ENCODE assay signal across 14 cellular contexts in the genomic region with DNA sequence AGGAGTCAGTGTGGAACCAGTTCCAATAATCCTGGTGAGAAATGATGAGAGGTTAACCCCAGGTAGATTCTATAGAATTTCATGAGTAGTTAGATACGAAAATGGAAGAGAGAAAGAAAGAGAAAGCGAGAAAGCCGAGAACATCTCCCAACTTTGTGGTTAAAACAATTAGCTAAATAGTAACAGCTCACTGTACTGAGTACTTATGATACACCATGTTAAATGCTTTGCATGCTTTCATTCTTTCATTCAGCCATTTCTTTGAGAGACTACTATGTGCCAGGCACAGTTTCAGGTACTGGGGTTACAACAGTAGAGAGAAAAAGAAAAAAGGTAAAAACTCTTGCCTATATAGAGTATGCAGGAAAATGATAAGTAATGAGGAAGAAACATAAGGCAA.
DNase-seq lines count a peak whose midpoint lies in the region; ATAC-seq, FAIRE-seq and TF ChIP-seq lines count a peak whose summit lies in the region.
"Had no signal": no experiment of that assay in that cellular context is flagged by ENCODE, and none has a peak within 500 bp of the region (broad histone marks: within the 10 kb centered on the region; RNA-seq: fewer than 3 reads in every experiment).

No MANE protein-coding gene starts in this region.

- intact Hi-C loops in vagina (cut with DNase I) (no loop called here), HepG2 (cut with micrococcal nuclease; ENCODE audit: unreplicated experiment) (no loop called here)

- H2AFZ ChIP-seq in HepG2 (ENCODE audit: low read length) = no peak overlapping the region

- H3K4me1 ChIP-seq in ectodermal cell (ENCODE audit: control insufficient read depth, insufficient read depth, low read length) (peaks cover 4% of the 10 kb centered on the region), vagina (no peaks in the 10 kb centered on the region), HepG2 (ENCODE audit: insufficient read depth, low read length) (peaks cover 14% of the 10 kb centered on the region)

- ATAC-seq in GM19043 (IDR thresholded peaks at IDR 0.05; ENCODE audit: low read depth, unreplicated experiment) (peak; percentile 98), GM21619 (IDR thresholded peaks at IDR 0.05; ENCODE audit: unreplicated experiment) (peak; percentile 99), HG03097 (IDR thresholded peaks at IDR 0.05; ENCODE audit: low FRiP score, unreplicated experiment) (peak; percentile 97), HepG2 (no peak)
- ATAC-seq: activated CD4-positive, CD25-positive, alpha-beta regulatory T cell treated with anti-CD3 and anti-CD28 coated beads, Interleukin-2, amount 50 U/mL, for 24 hours; K562; mucosa of descending colon had no signal

- TF ChIP-seq CTCF in vagina (IDR thresholded peaks at IDR 0.05) = no peak
- no peak for TF ChIP-seq CTCF in HepG2 (CRISPR knock-in tag; IDR thresholded peaks at IDR 0.05)

- no TSS peak for BruUV-seq in HepG2 (replicated peaks; lab: Mats Ljungman, UMichigan)

- H3K4me2 ChIP-seq in HepG2 (ENCODE audit: low read depth, low read length) = no peak overlapping the region

- in situ Hi-C loops in HepG2 (cut with HindIII; ENCODE audit: extremely low pct_ligation_motif_present, low pct_unique_long_range_greater_than_20kb) = no loop called here

- H4K20me1 ChIP-seq in HepG2 (ENCODE audit: insufficient read depth, low read length) = no peaks in the 10 kb centered on the region

- H3K27ac ChIP-seq in ectodermal cell (ENCODE audit: insufficient read depth, low read depth, low read length, poor library complexity, severe bottlenecking) (peak overlapping the region; percentile 40), vagina (no peak overlapping the region), HepG2 (ENCODE audit: extremely low read length, insufficient read depth, low read length) (no peak overlapping the region)

- no peak for TF ChIP-seq EP300 in HepG2 (IDR thresholded peaks at IDR 0.05; ENCODE audit: low read depth in 2 of 2, low read length in 2 of 2)
- TF ChIP-seq EP300 in HepG2 (CRISPR knock-in tag; IDR thresholded peaks at IDR 0.05; ENCODE audit: borderline replicate concordance) = no peak

- WGBS in ectodermal cell, 2 experiments = 94 to 98% methylated on average over 3 of the region's 3 CpGs
- 56% methylated on average over 3 of the region's 3 CpGs for WGBS in HepG2 (ENCODE audit: low lambda C conversion rate)

- no peak for TF ChIP-seq RAD21 in HepG2 (CRISPR knock-in tag; IDR thresholded peaks at IDR 0.05)

- H3K27me3 ChIP-seq in ectodermal cell (ENCODE audit: control insufficient read depth, insufficient read depth, low read length, poor library complexity, severe bottlenecking) (no peaks in the 10 kb centered on the region), vagina (no peaks in the 10 kb centered on the region), HepG2 (ENCODE audit: control insufficient read depth in 1 of 2, insufficient read depth in 2 of 2, low read length in 2 of 2) (no peaks in the 10 kb centered on the region)

- TF ChIP-seq POLR2A in vagina (IDR thresholded peaks at IDR 0.05) = no peak
- no peak for TF ChIP-seq POLR2A in HepG2 (IDR thresholded peaks at IDR 0.05; ENCODE audit: insufficient read depth in 1 of 2, low read depth in 2 of 2, low read length in 2 of 2)

- H3K79me2 ChIP-seq in HepG2 (ENCODE audit: insufficient read depth, low read length) = no peaks in the 10 kb centered on the region

- no peak for FAIRE-seq in HepG2 (lab: Jason Lieb, UNC)
- FAIRE-seq: K562 had no signal

- no peak overlapping the region for H3K4me3 ChIP-seq in ectodermal cell (ENCODE audit: insufficient read depth, low read depth, low read length)
- no peak overlapping the region for H3K4me3 ChIP-seq in vagina
- no peak overlapping the region for H3K4me3 ChIP-seq in HepG2 (replicated peaks in 1 of 3; ENCODE audit: insufficient read depth in 1 of 3, low read depth in 2 of 3, low read length in 3 of 3)
- H3K4me3 ChIP-seq: K562, mucosa of descending colon had no signal

- no peaks in the 10 kb centered on the region for H3K36me3 ChIP-seq in ectodermal cell (ENCODE audit: control insufficient read depth, insufficient read depth, low read length)
- H3K36me3 ChIP-seq in vagina = no peaks in the 10 kb centered on the region
- H3K36me3 ChIP-seq in HepG2 (replicated peaks in 1 of 2; ENCODE audit: control insufficient read depth in 1 of 2, insufficient read depth in 2 of 2, low read length in 2 of 2) = no peaks in the 10 kb centered on the region

- no peak for DNase-seq in vagina (ENCODE audit: extremely low spot score in 2 of 2)
- no peak for DNase-seq in stimulated activated CD4-positive, alpha-beta T cell treated with anti-CD3 and anti-CD28 coated beads, Interleukin-15, amount 100 ng/mL, for 24 hours
- no peak for DNase-seq in HepG2 (ENCODE audit: low spot score)
- DNase-seq: activated naive CD4-positive, alpha-beta T cell; H9; mucosa of descending colon; NCI-H187 treated with DMSO at 0.1 percent for 48 hours; NK-92 treated with Interleukin-12 subunit alpha and Interleukin-12 subunit beta, amount 100 ng/mL, for 24 hours had no signal

- H3K9ac ChIP-seq in HepG2 (ENCODE audit: insufficient read depth, low read depth, low read length) = no peak overlapping the region

- POLR2A ChIA-PET in HepG2 (lab: Yijun Ruan, JAX) = no interaction called here

- H3K9me3 ChIP-seq in ectodermal cell (ENCODE audit: control insufficient read depth, low read length) = no peaks in the 10 kb centered on the region
- no peaks in the 10 kb centered on the region for H3K9me3 ChIP-seq in vagina
- H3K9me3 ChIP-seq in HepG2 (ENCODE audit: low read length) = no peaks in the 10 kb centered on the region
- H3K9me3 ChIP-seq: mucosa of descending colon had no signal

- CTCF ChIA-PET in HepG2 (lab: Yijun Ruan, JAX; ENCODE audit: low intra/inter-chr PET ratio, low total read pairs) = no interaction called here

TF ChIP-seq in HepG2, 621 proteins besides CTCF, POLR2A, EP300 and RAD21:
- TF ChIP-seq, protein P1, sequence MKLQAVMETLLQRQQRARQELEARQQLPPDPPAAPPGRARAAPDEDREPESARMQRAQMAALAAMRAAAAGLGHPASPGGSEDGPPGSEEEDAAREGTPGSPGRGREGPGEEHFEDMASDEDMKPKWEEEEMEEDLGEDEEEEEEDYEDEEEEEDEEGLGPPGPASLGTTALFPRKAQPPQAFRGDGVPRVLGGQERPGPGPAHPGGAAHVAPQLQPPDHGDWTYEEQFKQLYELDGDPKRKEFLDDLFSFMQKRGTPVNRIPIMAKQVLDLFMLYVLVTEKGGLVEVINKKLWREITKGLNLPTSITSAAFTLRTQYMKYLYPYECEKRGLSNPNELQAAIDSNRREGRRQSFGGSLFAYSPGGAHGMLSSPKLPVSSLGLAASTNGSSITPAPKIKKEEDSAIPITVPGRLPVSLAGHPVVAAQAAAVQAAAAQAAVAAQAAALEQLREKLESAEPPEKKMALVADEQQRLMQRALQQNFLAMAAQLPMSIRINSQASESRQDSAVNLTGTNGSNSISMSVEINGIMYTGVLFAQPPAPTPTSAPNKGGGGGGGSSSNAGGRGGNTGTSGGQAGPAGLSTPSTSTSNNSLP (IDR thresholded peaks at IDR 0.05; ENCODE audit: low read depth, low read length) = no peak
- no peak for TF ChIP-seq ZNF773 (CRISPR knock-in tag; IDR thresholded peaks at IDR 0.05; ENCODE audit: borderline replicate concordance)
- TF ChIP-seq TBL1XR1 (IDR thresholded peaks at IDR 0.05; ENCODE audit: borderline replicate concordance, low read length, partially characterized antibody) = no peak
- TF ChIP-seq CHD4 (IDR thresholded peaks at IDR 0.05; ENCODE audit: borderline replicate concordance, low read length) = no peak
- no peak for TF ChIP-seq ARID2 (CRISPR knock-in tag; IDR thresholded peaks at IDR 0.05; ENCODE audit: borderline replicate concordance)
- no peak for TF ChIP-seq ZNF230 (CRISPR knock-in tag; IDR thresholded peaks at IDR 0.05)
- no peak for TF ChIP-seq ZNF747 (CRISPR knock-in tag; IDR thresholded peaks at IDR 0.05; ENCODE audit: borderline replicate concordance)
- no peak for TF ChIP-seq ZNF792 (CRISPR knock-in tag; IDR thresholded peaks at IDR 0.05)
- no peak for TF ChIP-seq ZNF160 (CRISPR knock-in tag; IDR thresholded peaks at IDR 0.05)
- no peak for TF ChIP-seq PTBP1 (IDR thresholded peaks at IDR 0.05; ENCODE audit: low read depth, low read length, poor library complexity, severe bottlenecking)
- no peak for TF ChIP-seq HNRNPLL (IDR thresholded peaks at IDR 0.05; ENCODE audit: low read depth, low read length, poor library complexity, severe bottlenecking)
- no peak for TF ChIP-seq ZNF605 (CRISPR knock-in tag; IDR thresholded peaks at IDR 0.05)
- TF ChIP-seq CHD2 (IDR thresholded peaks at IDR 0.05; ENCODE audit: low read depth, low read length) = no peak
- no peak for TF ChIP-seq ZNF552 (CRISPR knock-in tag; IDR thresholded peaks at IDR 0.05; ENCODE audit: borderline replicate concordance)
- no peak for TF ChIP-seq JARID2 (CRISPR knock-in tag; IDR thresholded peaks at IDR 0.05; ENCODE audit: insufficient replicate concordance)
